20 cellular contexts compared by ENCODE assay signal in genomic region chrX:131826572-131826971, GRCh38.
DNase-seq lines count a peak whose midpoint lies in the region; ATAC-seq, FAIRE-seq and TF ChIP-seq lines count a peak whose summit lies in the region.
"Had no signal": no experiment of that assay in that cellular context is flagged by ENCODE, and none has a peak within 500 bp of the region (broad histone marks: within the 10 kb centered on the region; RNA-seq: fewer than 3 reads in every experiment).

No MANE protein-coding gene starts in this region.

- H3K4me1 ChIP-seq in BLaER1 (peaks cover 36% of the 10 kb centered on the region), GM23338 (ENCODE audit: insufficient read depth) (peaks cover 13% of the 10 kb centered on the region; the same call in 1 of the 2 replicates), MM.1S (ENCODE audit: low read length) (peaks cover 24% of the 10 kb centered on the region), H1 (replicated peaks in 1 of 4; ENCODE audit: control insufficient read depth in 3 of 4, insufficient read depth in 4 of 4, low read length in 3 of 4) (peaks cover 0 to 17% (median 8%) of the 10 kb centered on the region in 4 experiments; a peak in 4 of 7 replicates)
- H3K4me1 ChIP-seq: A549 had no signal

- no peaks in the 10 kb centered on the region; the same call in 1 of the 2 replicates for H3K27me3 ChIP-seq in BLaER1
- no peaks in the 10 kb centered on the region for H3K27me3 ChIP-seq in GM23338 (ENCODE audit: insufficient read depth)
- no peaks in the 10 kb centered on the region for H3K27me3 ChIP-seq in MM.1S (replicated peaks; ENCODE audit: insufficient read depth, low read length)
- no peaks in the 10 kb centered on the region for H3K27me3 ChIP-seq in H1 (replicated peaks in 1 of 4; ENCODE audit: control insufficient read depth in 3 of 4, extremely low read depth in 1 of 4, insufficient read depth in 3 of 4, low read length in 3 of 4)

- no peak overlapping the region for H2BK20ac ChIP-seq in H1 (ENCODE audit: low read length)

- no peak overlapping the region for H4K8ac ChIP-seq in H1 (ENCODE audit: extremely low read depth, insufficient read depth, low read length)

- H3K9ac ChIP-seq in BLaER1, result peak overlapping the region; percentile 64; the same call in 1 of the 2 replicates
- H3K9ac ChIP-seq in MM.1S (ENCODE audit: low read length), result peak overlapping the region; percentile 13; the same call in 1 of the 2 replicates
- no peak overlapping the region for H3K9ac ChIP-seq in H1 (replicated peaks in 1 of 4; ENCODE audit: extremely low read depth in 1 of 4, low read depth in 3 of 4, low read length in 3 of 4)
- H3K9ac ChIP-seq: SK-N-SH had no signal

- no peaks in the 10 kb centered on the region; the same call in 1 of the 3 replicates for H3K9me3 Mint-ChIP-seq in GM23338
- no peaks in the 10 kb centered on the region for H3K9me3 Mint-ChIP-seq in activated naive CD4-positive, alpha-beta T cell treated with anti-CD3 and anti-CD28 coated beads, Interleukin-2, amount 50 U/mL, for 72 hours
- H3K9me3 Mint-ChIP-seq in activated naive CD4-positive, alpha-beta T cell treated with anti-CD3 and anti-CD28 coated beads, Interleukin-2, amount 10 ng/mL, durations not matched to agents 7 days and 5 days, result no peaks in the 10 kb centered on the region
- H3K9me3 Mint-ChIP-seq: CD8-positive, alpha-beta T cell had no signal

- no peak for DNase-seq in GM23338 (ENCODE audit: low spot score)
- peak; percentile 56 for DNase-seq in MM.1S
- no peak for DNase-seq in H1 (ENCODE audit: low read depth in 1 of 2, low spot score in 2 of 2)
- DNase-seq in activated naive CD4-positive, alpha-beta T cell treated with anti-CD3 and anti-CD28 coated beads, Interleukin-2, amount 50 U/mL, for 72 hours (ENCODE audit: low spot score in 2 of 2), result no peak
- no peak for DNase-seq in stimulated activated naive CD8-positive, alpha-beta T cell treated with anti-CD3 and anti-CD28 coated beads, Interleukin-15, Interleukin-2, amounts not matched to agents 100 U/mL and 50 U/mL, for 24 hours
- no peak for DNase-seq in activated naive CD4-positive, alpha-beta T cell treated with anti-CD3 and anti-CD28 coated beads, Interleukin-2, amount 10 ng/mL, durations not matched to agents 7 days and 5 days
- DNase-seq in activated naive CD4-positive, alpha-beta T cell treated with Interleukin-2 at 50 U/mL for 16 hours, result no peak
- DNase-seq: CD8-positive, alpha-beta T cell; DMS79 treated with DMSO at 0.1 percent for 48 hours; HCEC 1CT; KBM-7; NCI-H1436; NCI-H2029; NCI-H69; PC-3; RPMI8226; SHP77 treated with DMSO at 0.1 percent for 48 hours; SK-N-SH had no signal

- H3K4me3 ChIP-seq in BLaER1 (no peak overlapping the region), GM23338 (peak overlapping the region; percentile 74), MM.1S (ENCODE audit: low read length) (no peak overlapping the region), H1 (ENCODE audit: extremely low read depth in 1 of 4, insufficient read depth in 2 of 4, low read depth in 3 of 4, low read length in 4 of 4) (peak overlapping the region in 1 of 4 experiments; percentile 99; a peak in 3 of 8 replicates)
- H3K4me3 ChIP-seq: A549 had no signal

- H3K27me3 Mint-ChIP-seq in GM23338 (ENCODE audit: insufficient read depth, low read depth, poor library complexity), result no peaks in the 10 kb centered on the region
- no peaks in the 10 kb centered on the region for H3K27me3 Mint-ChIP-seq in activated naive CD4-positive, alpha-beta T cell treated with anti-CD3 and anti-CD28 coated beads, Interleukin-2, amount 10 ng/mL, durations not matched to agents 7 days and 5 days

- H3K9me3 ChIP-seq in BLaER1 (no peaks in the 10 kb centered on the region), MM.1S (replicated peaks; ENCODE audit: insufficient read depth, low read length) (no peaks in the 10 kb centered on the region), H1 (ENCODE audit: insufficient read depth in 2 of 2, low read depth in 1 of 2, low read length in 1 of 2) (no peaks in the 10 kb centered on the region)
- H3K9me3 ChIP-seq: A549, SK-N-SH had no signal

- no peak overlapping the region for H2BK12ac ChIP-seq in H1 (ENCODE audit: low read depth, low read length)

- H3K36me3 Mint-ChIP-seq in GM23338 (ENCODE audit: low read depth), result peaks cover 71% of the 10 kb centered on the region
- peaks cover 4 to 11% of the 10 kb centered on the region in 2 donors for H3K36me3 Mint-ChIP-seq in activated naive CD4-positive, alpha-beta T cell treated with anti-CD3 and anti-CD28 coated beads, Interleukin-2, amount 50 U/mL, for 72 hours
- peaks cover 11% of the 10 kb centered on the region for H3K36me3 Mint-ChIP-seq in activated naive CD4-positive, alpha-beta T cell treated with anti-CD3 and anti-CD28 coated beads, Interleukin-2, amount 10 ng/mL, durations not matched to agents 7 days and 5 days
- H3K36me3 Mint-ChIP-seq: CD8-positive, alpha-beta T cell had no signal

- TF ChIP-seq CTCF in GM23338 (conservative IDR thresholded peaks at IDR 0.05; ENCODE audit: low read depth in 2 of 2), result no peak
- no peak for TF ChIP-seq CTCF in MM.1S (IDR thresholded peaks at IDR 0.05; ENCODE audit: low read length)
- TF ChIP-seq CTCF in H1 (IDR thresholded peaks at IDR 0.05; ENCODE audit: control extremely low read depth in 1 of 3, insufficient read depth in 1 of 3, low read depth in 1 of 3, low read length in 3 of 3), result no peak

- H2BK5ac ChIP-seq in H1 (ENCODE audit: low read depth, low read length), result no peak overlapping the region

- CTCF ChIA-PET in H1 (lab: Charles Lee; ENCODE audit: partially characterized antibody), result interaction anchor here (1.1 to 1.8 kb wide), 2 partner anchors 15 to 788 kb away, joined by 3 to 6 read pairs; no protein-coding TSS in a partner anchor
- CTCF ChIA-PET in activated naive CD4-positive, alpha-beta T cell treated with anti-CD3 and anti-CD28 coated beads, Interleukin-2, amount 10 ng/mL, durations not matched to agents 7 days and 5 days (lab: Charles Lee), result interaction anchor here (1.7 to 3.6 kb wide), 6 partner anchors 10 to 1843 kb away, joined by 4 to 26 read pairs (median 10); no protein-coding TSS in a partner anchor

- H2BK15ac ChIP-seq in H1 (ENCODE audit: low read length), result no peak overlapping the region

- peak overlapping the region; percentile 68 for H3K4me2 ChIP-seq in BLaER1
- H3K4me2 ChIP-seq in GM23338, result peak overlapping the region; percentile 79
- peak overlapping the region; percentile 71; the same call in 1 of the 2 replicates for H3K4me2 ChIP-seq in MM.1S (ENCODE audit: low read depth, low read length)
- peak overlapping the region; percentile 72 to 92 for H3K4me2 ChIP-seq in H1 (ENCODE audit: insufficient read depth in 1 of 2, low read depth in 2 of 2, low read length in 2 of 2)
- H3K4me2 ChIP-seq: A549, SK-N-SH had no signal

- no peak overlapping the region for H2AK5ac ChIP-seq in H1 (ENCODE audit: low read depth, low read length)

- H3K79me1 ChIP-seq in H1 (ENCODE audit: low read depth, low read length), result no peaks in the 10 kb centered on the region

- H3K56ac ChIP-seq in H1 (replicated peaks; ENCODE audit: insufficient read length, low read depth, low read length), result no peak overlapping the region

- no peak for TF ChIP-seq POLR2A in H1 (IDR thresholded peaks at IDR 0.05; ENCODE audit: control extremely low read depth in 1 of 2, low read depth in 2 of 2, low read length in 2 of 2)

- H3K9me2 ChIP-seq in GM23338 (ENCODE audit: insufficient read depth) (no peaks in the 10 kb centered on the region), MM.1S (replicated peaks; ENCODE audit: insufficient read depth, low read length) (no peaks in the 10 kb centered on the region)
- H3K9me2 ChIP-seq: SK-N-SH had no signal

- no peak overlapping the region for H3K14ac ChIP-seq in H1 (ENCODE audit: insufficient read length)

- POLR2A ChIA-PET in H1 (lab: Charles Lee; ENCODE audit: partially characterized antibody), result interaction anchor here (1.0 kb wide), 1 partner anchor 10 kb away, joined by 3 read pairs; no protein-coding TSS in a partner anchor

- H3K79me2 ChIP-seq in GM23338 (replicated peaks; ENCODE audit: insufficient read depth) (peaks cover 87% of the 10 kb centered on the region), MM.1S (ENCODE audit: low read length) (peaks cover 68% of the 10 kb centered on the region), H1 (ENCODE audit: control insufficient read depth in 1 of 2, insufficient read depth in 2 of 2, low read length in 2 of 2) (peaks cover 21 to 88% of the 10 kb centered on the region in 2 experiments)

- H4K20me1 ChIP-seq in BLaER1 (peaks cover 79% of the 10 kb centered on the region), GM23338 (replicated peaks; ENCODE audit: insufficient read depth) (peaks cover 30% of the 10 kb centered on the region), MM.1S (ENCODE audit: insufficient read depth, low read length) (no peaks in the 10 kb centered on the region), H1 (replicated peaks in 1 of 2; ENCODE audit: control insufficient read depth in 1 of 2, insufficient read depth in 2 of 2, low read length in 2 of 2) (peaks cover 3 to 8% of the 10 kb centered on the region in 2 experiments)

- H3K4me1 Mint-ChIP-seq in GM23338, result peaks cover 21% of the 10 kb centered on the region; the same call in 2 of the 3 replicates
- peaks cover 52% of the 10 kb centered on the region for H3K4me1 Mint-ChIP-seq in activated naive CD4-positive, alpha-beta T cell treated with anti-CD3 and anti-CD28 coated beads, Interleukin-2, amount 10 ng/mL, durations not matched to agents 7 days and 5 days

- H3K27ac Mint-ChIP-seq in GM23338, result no peak overlapping the region
- no peak overlapping the region for H3K27ac Mint-ChIP-seq in activated naive CD4-positive, alpha-beta T cell treated with anti-CD3 and anti-CD28 coated beads, Interleukin-2, amount 50 U/mL, for 72 hours
- no peak overlapping the region for H3K27ac Mint-ChIP-seq in activated naive CD4-positive, alpha-beta T cell treated with anti-CD3 and anti-CD28 coated beads, Interleukin-2, amount 10 ng/mL, durations not matched to agents 7 days and 5 days
- H3K27ac Mint-ChIP-seq: CD8-positive, alpha-beta T cell had no signal

- H3K36me3 ChIP-seq in BLaER1 (peaks cover 33% of the 10 kb centered on the region), GM23338 (ENCODE audit: insufficient read depth) (peaks cover 9% of the 10 kb centered on the region), MM.1S (replicated peaks; ENCODE audit: insufficient read depth, low read length) (no peaks in the 10 kb centered on the region; the same call in 1 of the 2 replicates), H1 (ENCODE audit: control insufficient read depth in 2 of 4, insufficient read depth in 4 of 4, low read length in 3 of 4) (peaks cover 3 to 59% (median 20%) of the 10 kb centered on the region in 4 experiments; a peak in 6 of 8 replicates)

- H2AFZ ChIP-seq in GM23338 (no peak overlapping the region), MM.1S (ENCODE audit: low read length) (no peak overlapping the region), H1 (ENCODE audit: low read length) (no peak overlapping the region)

- no peak overlapping the region for H3K18ac ChIP-seq in H1 (ENCODE audit: extremely low read depth, low read length)

- ATAC-seq in GM23338, result no peak
- no peak for ATAC-seq in activated naive CD4-positive, alpha-beta T cell treated with anti-CD3 and anti-CD28 coated beads, Interleukin-2, amount 50 U/mL, for 72 hours
- no peak for ATAC-seq in stimulated activated naive CD8-positive, alpha-beta T cell treated with anti-CD3 and anti-CD28 coated beads, Interleukin-15, Interleukin-2, amounts not matched to agents 100 U/mL and 50 U/mL, for 24 hours
- ATAC-seq: A549; CD8-positive, alpha-beta T cell; PC-3 had no signal

- no peak overlapping the region for H4K91ac ChIP-seq in H1 (replicated peaks; ENCODE audit: insufficient read length, low read length)

- H3K23me2 ChIP-seq in H1 (ENCODE audit: low read depth, low read length), result peaks cover 7% of the 10 kb centered on the region; the same call in 1 of the 2 replicates

- FAIRE-seq in H1 (lab: Jason Lieb, UNC), result no peak

- peak overlapping the region; percentile 95 for H3K4me3 Mint-ChIP-seq in GM23338
- H3K4me3 Mint-ChIP-seq in activated naive CD4-positive, alpha-beta T cell treated with anti-CD3 and anti-CD28 coated beads, Interleukin-2, amount 10 ng/mL, durations not matched to agents 7 days and 5 days, result no peak overlapping the region
- H3K4me3 Mint-ChIP-seq: CD8-positive, alpha-beta T cell had no signal

- no peak overlapping the region for H2BK120ac ChIP-seq in H1 (replicated peaks; ENCODE audit: low read depth, low read length)

- H3K4ac ChIP-seq in H1 (replicated peaks; ENCODE audit: insufficient read length, low read depth, low read length), result no peak overlapping the region

- no peak for TF ChIP-seq EP300 in H1 (IDR thresholded peaks at IDR 0.05; ENCODE audit: borderline replicate concordance in 1 of 2, low read depth in 2 of 2, low read length in 2 of 2)

- H3K27ac ChIP-seq in BLaER1, result no peak overlapping the region
- no peak overlapping the region for H3K27ac ChIP-seq in GM23338 (ENCODE audit: low read depth)
- peak overlapping the region; percentile 22; the same call in 1 of the 2 replicates for H3K27ac ChIP-seq in MM.1S (ENCODE audit: low read length)
- H3K27ac ChIP-seq in H1 (ENCODE audit: low read depth, low read length), result no peak overlapping the region
- H3K27ac ChIP-seq: A549 had no signal

- no peak overlapping the region for H4K5ac ChIP-seq in H1 (ENCODE audit: insufficient read length, low read depth, low read length)

- no peak for TF ChIP-seq RAD21 in H1 (IDR thresholded peaks at IDR 0.05 in 1 of 2, conservative IDR thresholded peaks at IDR 0.05 in 1 of 2; ENCODE audit: low read depth in 2 of 2, low read length in 2 of 2)

- H3K23ac ChIP-seq in H1 (ENCODE audit: insufficient read length), result no peak overlapping the region

- H3F3A ChIP-seq in GM23338 (replicated peaks; ENCODE audit: low read depth), result no peaks in the 10 kb centered on the region
- H3F3A ChIP-seq in MM.1S (ENCODE audit: insufficient read depth, low read length), result peaks cover 15% of the 10 kb centered on the region

Comparison
In these comparisons a context has a peak if more than half of its experiments do, and no peak if none do; other contexts are left out.
1. H3K9ac ChIP-seq: peak in BLaER1 (single experiment) and MM.1S (single experiment); none in H1 (0 of 4).
2. Peak in every context shown above with its lines, with median percentiles within 50 percentile points of each other: H3K4me2 ChIP-seq.